In the genomic region with DNA sequence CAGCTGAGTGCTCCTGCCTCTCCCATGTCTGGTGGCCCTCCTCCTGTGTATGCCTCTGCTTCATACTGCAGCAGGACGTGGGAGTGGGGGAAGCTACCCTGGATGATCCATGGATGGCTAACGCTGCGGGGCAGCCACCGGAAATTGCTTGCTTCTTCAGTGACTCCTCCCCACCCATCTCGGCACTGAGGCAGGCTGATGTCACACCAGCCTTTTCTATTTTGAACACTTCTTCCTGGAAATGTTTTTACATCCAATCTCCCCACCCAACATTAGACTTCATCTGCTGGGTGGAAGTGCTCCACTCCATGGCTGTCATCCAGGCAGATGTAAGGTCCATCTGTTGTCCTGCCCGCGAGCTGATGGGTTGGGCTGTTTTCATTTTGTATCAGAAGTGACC, we compare ENCODE assay signal across 16 cellular contexts. TPM values are rescaled to one million over a fixed set of nuclear protein-coding genes. Genes with fewer than 3 reads are reported as not detected.
DNase-seq lines count a peak whose midpoint lies in the region; ATAC-seq, FAIRE-seq and TF ChIP-seq lines count a peak whose summit lies in the region.
"Had no signal": no experiment of that assay in that cellular context is flagged by ENCODE, and none has a peak within 500 bp of the region (broad histone marks: within the 10 kb centered on the region; RNA-seq: fewer than 3 reads in every experiment).

No MANE protein-coding gene starts in this region.

- no peaks in the 10 kb centered on the region for H3K27me3 ChIP-seq in H1 (replicated peaks in 1 of 4; ENCODE audit: control insufficient read depth in 3 of 4, extremely low read depth in 1 of 4, insufficient read depth in 3 of 4, low read length in 3 of 4)
- H3K27me3 ChIP-seq: dorsolateral prefrontal cortex, SJCRH30 had no signal

- no peaks in the 10 kb centered on the region for H4K20me1 ChIP-seq in H1 (replicated peaks in 1 of 2; ENCODE audit: control insufficient read depth in 1 of 2, insufficient read depth in 2 of 2, low read length in 2 of 2)

- no peak for TF ChIP-seq RAD21 in H1 (IDR thresholded peaks at IDR 0.05 in 1 of 2, conservative IDR thresholded peaks at IDR 0.05 in 1 of 2; ENCODE audit: low read depth in 2 of 2, low read length in 2 of 2)

- intact Hi-C loops in activated CD4-positive, alpha-beta T cell treated with anti-CD3 and anti-CD28 coated beads, Interleukin-2, amount 10 ng/mL, durations not matched to agents 24 days and 14 days (cut with micrococcal nuclease), result no loop called here

- H3K79me2 ChIP-seq in H1 (ENCODE audit: control insufficient read depth in 1 of 2, insufficient read depth in 2 of 2, low read length in 2 of 2), result no peaks in the 10 kb centered on the region

- no peak overlapping the region for H3K4me3 Mint-ChIP-seq in activated CD4-positive, alpha-beta T cell treated with anti-CD3 and anti-CD28 coated beads, Interleukin-2, amount 10 ng/mL, durations not matched to agents 24 days and 14 days
- H3K4me3 Mint-ChIP-seq: activated CD8-positive, alpha-beta T cell treated with anti-CD3 and anti-CD28 coated beads for 36 hours; CD8-positive, alpha-beta T cell; type B pancreatic cell had no signal

- H3K23ac ChIP-seq in H1 (ENCODE audit: insufficient read length), result no peak overlapping the region

- H3K9me3 ChIP-seq in H1 (ENCODE audit: insufficient read depth in 2 of 2, low read depth in 1 of 2, low read length in 1 of 2), result peaks cover 0 to 3% of the 10 kb centered on the region in 2 experiments; a peak in 1 of 4 replicates
- H3K9me3 ChIP-seq: SJCRH30 had no signal

- H2AK5ac ChIP-seq in H1 (ENCODE audit: low read depth, low read length), result no peak overlapping the region

- H3K56ac ChIP-seq in H1 (replicated peaks; ENCODE audit: insufficient read length, low read depth, low read length), result no peak overlapping the region

- no peak for TF ChIP-seq CTCF in H1 (IDR thresholded peaks at IDR 0.05; ENCODE audit: control extremely low read depth in 1 of 3, insufficient read depth in 1 of 3, low read depth in 1 of 3, low read length in 3 of 3)

- no peak overlapping the region for H3K27ac Mint-ChIP-seq in activated CD4-positive, alpha-beta T cell treated with anti-CD3 and anti-CD28 coated beads, Interleukin-2, amount 10 ng/mL, durations not matched to agents 24 days and 14 days
- H3K27ac Mint-ChIP-seq: activated CD8-positive, alpha-beta T cell treated with anti-CD3 and anti-CD28 coated beads for 36 hours; activated T-helper 2 cell treated with anti-CD3 and anti-CD28 coated beads, Interferon-gamma antibody, Interleukin-2, Interleukin-4, amounts not matched to agents 10 μg/mL and 5 μg/mL and 100 μg/mL, durations not matched to agents 14 hours and 24 hours and 36 hours; CD8-positive, alpha-beta T cell; type B pancreatic cell had no signal

- peaks cover 65% of the 10 kb centered on the region for H3K36me3 Mint-ChIP-seq in activated CD4-positive, alpha-beta T cell treated with anti-CD3 and anti-CD28 coated beads, Interleukin-2, amount 10 ng/mL, durations not matched to agents 24 days and 14 days (ENCODE audit: low read depth)

- no peak overlapping the region for H2BK120ac ChIP-seq in H1 (replicated peaks; ENCODE audit: low read depth, low read length)

- no peak for TF ChIP-seq EP300 in H1 (IDR thresholded peaks at IDR 0.05; ENCODE audit: borderline replicate concordance in 1 of 2, low read depth in 2 of 2, low read length in 2 of 2)

- no peaks in the 10 kb centered on the region for H3K23me2 ChIP-seq in H1 (ENCODE audit: low read depth, low read length)

- H3K36me3 ChIP-seq in H1 (ENCODE audit: control insufficient read depth in 2 of 4, insufficient read depth in 4 of 4, low read length in 3 of 4), result peaks cover 0 to 3% (median 0%) of the 10 kb centered on the region in 4 experiments; a peak in 1 of 8 replicates

- peaks cover 12% of the 10 kb centered on the region for H3K4me1 Mint-ChIP-seq in activated CD4-positive, alpha-beta T cell treated with anti-CD3 and anti-CD28 coated beads, Interleukin-2, amount 10 ng/mL, durations not matched to agents 24 days and 14 days

- H3K79me1 ChIP-seq in H1 (ENCODE audit: low read depth, low read length), result no peaks in the 10 kb centered on the region

- no peak overlapping the region; the same call in 1 of the 2 replicates for H2BK15ac ChIP-seq in H1 (ENCODE audit: low read length)

- no peaks in the 10 kb centered on the region for H3K9me3 Mint-ChIP-seq in activated CD4-positive, alpha-beta T cell treated with anti-CD3 and anti-CD28 coated beads, Interleukin-2, amount 10 ng/mL, durations not matched to agents 24 days and 14 days
- H3K9me3 Mint-ChIP-seq: activated CD8-positive, alpha-beta T cell treated with anti-CD3 and anti-CD28 coated beads for 36 hours; activated T-helper 2 cell treated with anti-CD3 and anti-CD28 coated beads, Interferon-gamma antibody, Interleukin-2, Interleukin-4, amounts not matched to agents 10 μg/mL and 5 μg/mL and 100 μg/mL, durations not matched to agents 14 hours and 24 hours and 36 hours; CD8-positive, alpha-beta T cell; type B pancreatic cell had no signal

- TF ChIP-seq POLR2A in GM12891 (IDR thresholded peaks at IDR 0.05; ENCODE audit: low read depth, low read length) (no peak), H1 (IDR thresholded peaks at IDR 0.05; ENCODE audit: control extremely low read depth in 1 of 2, low read depth in 2 of 2, low read length in 2 of 2) (no peak)

- no peak overlapping the region for H2BK5ac ChIP-seq in H1 (ENCODE audit: low read depth, low read length)

- no peak overlapping the region for H4K8ac ChIP-seq in H1 (ENCODE audit: extremely low read depth, insufficient read depth, low read length)

- FAIRE-seq in GM12891 (lab: Jason Lieb, UNC) (peak; percentile 35), H1 (lab: Jason Lieb, UNC) (no peak)
- FAIRE-seq: G401.6 had no signal

- no peak overlapping the region for H4K5ac ChIP-seq in H1 (ENCODE audit: insufficient read length, low read depth, low read length)

- H3K14ac ChIP-seq in H1 (ENCODE audit: insufficient read length), result no peak overlapping the region

- peak overlapping the region; percentile 58 for H4K91ac ChIP-seq in H1 (replicated peaks; ENCODE audit: insufficient read length, low read length)

- H3K4me2 ChIP-seq in H1 (ENCODE audit: insufficient read depth in 1 of 2, low read depth in 2 of 2, low read length in 2 of 2), result peak overlapping the region in 1 of 2 experiments; percentile 42; a peak in 1 of 4 replicates

- POLR2A ChIA-PET in H1 (lab: Charles Lee; ENCODE audit: partially characterized antibody), result no interaction called here

- no peak overlapping the region for H3K27ac ChIP-seq in H1 (ENCODE audit: low read depth, low read length)
- H3K27ac ChIP-seq: SJCRH30 had no signal

- DNase-seq in GM12891 (ENCODE audit: insufficient read length, low spot score) (no peak), H1 (ENCODE audit: low read depth in 1 of 2, low spot score in 2 of 2) (no peak), hepatic stellate cell (ENCODE audit: low spot score) (peak; percentile 49), stromal cell of bone marrow (ENCODE audit: low read depth) (peak; percentile 41), HT-29 (ENCODE audit: low spot score) (no peak)
- DNase-seq in stimulated activated CD4-positive, alpha-beta T cell treated with anti-CD3 and anti-CD28 coated beads, Interleukin-2, amount 100 ng/mL, for 24 hours, result no peak
- DNase-seq in activated CD4-positive, alpha-beta T cell treated with anti-CD3 and anti-CD28 coated beads, Interleukin-2, amount 10 ng/mL, durations not matched to agents 24 days and 14 days, result no peak
- DNase-seq: activated CD8-positive, alpha-beta T cell treated with anti-CD3 and anti-CD28 coated beads for 36 hours; CD8-positive, alpha-beta T cell; dorsolateral prefrontal cortex; NCI-H2171; SJCRH30 had no signal

- H3K4me3 ChIP-seq in H1 (ENCODE audit: extremely low read depth in 1 of 4, insufficient read depth in 2 of 4, low read depth in 3 of 4, low read length in 4 of 4), result no peak overlapping the region
- H3K4me3 ChIP-seq: dorsolateral prefrontal cortex, SJCRH30 had no signal

- CTCF ChIA-PET in H1 (lab: Charles Lee; ENCODE audit: partially characterized antibody), result interaction anchor here (0.5 to 3.4 kb wide), 11 partner anchors 11 to 232 kb away, joined by 3 to 21 read pairs (median 5); no protein-coding TSS in a partner anchor

- peaks cover 2 to 15% (median 10%) of the 10 kb centered on the region in 4 experiments; a peak in 6 of 7 replicates for H3K4me1 ChIP-seq in H1 (replicated peaks in 1 of 4; ENCODE audit: control insufficient read depth in 3 of 4, insufficient read depth in 4 of 4, low read length in 3 of 4)
- H3K4me1 ChIP-seq: SJCRH30 had no signal

- 89% methylated on average over 7 of the region's 7 CpGs; no CpG with 5 or more reads in 1 of the 2 experiments for WGBS in H1 (ENCODE audit: extremely low coverage in 1 of 2, insufficient coverage in 1 of 2, insufficient read length in 1 of 2, insufficient replicate concordance in 2 of 2, low coverage in 1 of 2, low lambda C conversion rate in 2 of 2, missing lambda C conversion rate in 1 of 2), 2 experiments

- no peaks in the 10 kb centered on the region for H3K27me3 Mint-ChIP-seq in activated CD4-positive, alpha-beta T cell treated with anti-CD3 and anti-CD28 coated beads, Interleukin-2, amount 10 ng/mL, durations not matched to agents 24 days and 14 days
- H3K27me3 Mint-ChIP-seq: activated CD8-positive, alpha-beta T cell treated with anti-CD3 and anti-CD28 coated beads for 36 hours; type B pancreatic cell had no signal

- H3K4ac ChIP-seq in H1 (replicated peaks; ENCODE audit: insufficient read length, low read depth, low read length), result peak overlapping the region; percentile 2

- peak overlapping the region; percentile 39; the same call in 1 of the 2 replicates for H3K18ac ChIP-seq in H1 (ENCODE audit: extremely low read depth, low read length)

- 0 out of 2 replicates have a peak overlapping the region, but pooled peaks have one; percentile 49 for H2BK20ac ChIP-seq in H1 (ENCODE audit: low read length)

- H3K9ac ChIP-seq in H1 (replicated peaks in 1 of 4; ENCODE audit: extremely low read depth in 1 of 4, low read depth in 3 of 4, low read length in 3 of 4), result no peak overlapping the region

- no peak overlapping the region for H2AFZ ChIP-seq in H1 (ENCODE audit: low read length)

- no peak for ATAC-seq in GM19455 (IDR thresholded peaks at IDR 0.05; ENCODE audit: unreplicated experiment)
- ATAC-seq: activated CD8-positive, alpha-beta T cell treated with anti-CD3 and anti-CD28 coated beads for 36 hours; CD8-positive, alpha-beta T cell had no signal

- H2BK12ac ChIP-seq in H1 (ENCODE audit: low read depth, low read length), result no peak overlapping the region

RNA-seq across cellular contexts. Expression of gene MUC13, which starts 58.9 kb away (rescaled TPM):
- polyA plus RNA-seq in GM12891 (2012; ENCODE audit: low read depth, missing spikeins), result 0.04 TPM
- total RNA-seq in H1 (2021; fragmentation: NEBNext Ultra II Directional; extraction: Animal tissue kit (Norgen Biotek cat#: 25700)), result not detected in 2 replicates
- not detected in 2 replicates for polyA plus RNA-seq in H1 (2011; rRNA removed)
- polyA plus RNA-seq in H1 (2011; cell fraction: cytosol; rRNA removed), result not detected
- not detected for polyA plus RNA-seq in H1 (2011; cell fraction: nucleus; rRNA removed)
- not detected in 4 replicates for polyA plus RNA-seq in H1 (2012, experiment 1 of 2)
- polyA plus RNA-seq in H1 (2012, experiment 2 of 2), result not detected
- not detected for polyA plus RNA-seq in H1 (2013, experiment 1 of 2)
- not detected for polyA plus RNA-seq in H1 (2013, experiment 2 of 2)
- polyA minus RNA-seq in H1 (2011; rRNA and poly(A)+ RNA removed), result not detected in 2 replicates
- not detected for polyA minus RNA-seq in H1 (2011; cell fraction: cytosol; rRNA and poly(A)+ RNA removed)
- not detected for polyA minus RNA-seq in H1 (2011; cell fraction: nucleus; rRNA and poly(A)+ RNA removed)
- total RNA-seq in HT-29 (2014; rRNA removed; shearing (Covaris generic)), result 39.9 and 44.9 TPM in 2 replicates
- total RNA-seq in activated CD4-positive, alpha-beta T cell treated with anti-CD3 and anti-CD28 coated beads, Interleukin-2, amount 10 ng/mL, durations not matched to agents 24 days and 14 days, result not detected in 2 replicates
- total RNA-seq: activated CD8-positive, alpha-beta T cell treated with anti-CD3 and anti-CD28 coated beads for 36 hours; activated T-helper 2 cell treated with anti-CD3 and anti-CD28 coated beads, Interferon-gamma antibody, Interleukin-2, Interleukin-4, amounts not matched to agents 10 μg/mL and 5 μg/mL and 100 μg/mL, durations not matched to agents 14 hours and 24 hours and 36 hours; SJCRH30 had no signal

Comparison
In these comparisons a context has a peak if more than half of its experiments do, and no peak if none do; other contexts are left out.
1. DNase-seq: peak in hepatic stellate cell (single experiment) and stromal cell of bone marrow (single experiment); none in GM12891 (single experiment), H1 (0 of 2), HT-29 (single experiment), stimulated activated CD4-positive, alpha-beta T cell treated with anti-CD3 and anti-CD28 coated beads, Interleukin-2, amount 100 ng/mL, for 24 hours (0 of 2) and activated CD4-positive, alpha-beta T cell treated with anti-CD3 and anti-CD28 coated beads, Interleukin-2, amount 10 ng/mL, durations not matched to agents 24 days and 14 days (single experiment).
2. RNA of gene MUC13, which starts 58.9 kb away (total RNA-seq): 39.9 to 44.9 TPM in HT-29; not detected in activated CD4-positive, alpha-beta T cell treated with anti-CD3 and anti-CD28 coated beads, Interleukin-2, amount 10 ng/mL, durations not matched to agents 24 days and 14 days and not detected in H1; every median in the first group is over 10 times any median in the second.